ENCODE assay signal across 14 cellular contexts in genomic region chr22:33328789-33329296, GRCh38.
DNase-seq lines count a peak whose midpoint lies in the region; ATAC-seq and TF ChIP-seq lines count a peak whose summit lies in the region.
"Had no signal": no experiment of that assay in that cellular context is flagged by ENCODE, and none has a peak within 500 bp of the region (broad histone marks: within the 10 kb centered on the region; RNA-seq: fewer than 3 reads in every experiment).

No MANE protein-coding gene starts in this region.

- H3K27me3 Mint-ChIP-seq in HFFc6 (ENCODE audit: insufficient read depth): peaks cover 2% of the 10 kb centered on the region; the same call in 1 of the 2 replicates

- DNase-seq in AG04449 (ENCODE audit: low read depth, low spot score) (peak; percentile 2), HFFc6 (peak; percentile 46), astrocyte of the spinal cord (ENCODE audit: low read depth, low spot score) (peak; percentile 50), kidney tubule cell (ENCODE audit: low spot score) (peak; percentile 99), NCI-H748 treated with DMSO at 0.1 percent for 48 hours (lab: John Stamatoyannopoulos, UW) (no peak)
- no peak for DNase-seq in stimulated activated CD4-positive, alpha-beta T cell treated with anti-CD3 and anti-CD28 coated beads, Interleukin-12 subunit alpha, Interleukin-12 subunit beta, amount 100 ng/mL, for 4 hours
- DNase-seq: activated CD4-positive, alpha-beta T cell treated with anti-CD3 and anti-CD28 coated beads for 4 hours; activated naive CD4-positive, alpha-beta T cell treated with anti-CD3 and anti-CD28 coated beads, Interleukin-2, amount 50 U/mL, for 16 hours; GOT3; NCI-H2227 treated with DMSO at 0.1 percent for 48 hours; stimulated activated CD4-positive, alpha-beta T cell treated with anti-CD3 and anti-CD28 coated beads, Interleukin-2, amount 100 ng/mL, for 24 hours had no signal

- no peak overlapping the region for H3K4me3 Mint-ChIP-seq in HFFc6
- H3K4me3 Mint-ChIP-seq: neural crest cell had no signal

- no peak for ATAC-seq in GM18498 (IDR thresholded peaks at IDR 0.05; ENCODE audit: unreplicated experiment)
- no peak for ATAC-seq in HG03442 (IDR thresholded peaks at IDR 0.05; ENCODE audit: unreplicated experiment)

- H3K4me1 Mint-ChIP-seq in HFFc6 (ENCODE audit: low read depth): peaks cover 8% of the 10 kb centered on the region; the same call in 1 of the 2 replicates
- H3K4me1 Mint-ChIP-seq: neural crest cell had no signal

- CTCF ChIA-PET in AG04449 (lab: Yijun Ruan, JAX): interaction anchor here (0.7 kb wide), 1 partner anchor 190 kb away, joined by 3 read pairs; no protein-coding TSS in a partner anchor

- peaks cover 32% of the 10 kb centered on the region for H3K9me3 Mint-ChIP-seq in HFFc6
- H3K9me3 Mint-ChIP-seq: neural crest cell had no signal

- in situ Hi-C loops in astrocyte of the spinal cord (cut with HindIII; ENCODE audit: low sequenced_read_pairs): no loop called here

- peaks cover 7% of the 10 kb centered on the region; the same call in 1 of the 2 replicates for H3K36me3 Mint-ChIP-seq in HFFc6 (ENCODE audit: low read depth)

- H3K4me3 ChIP-seq in AG04449 (ENCODE audit: low read depth, low read length): no peak overlapping the region
- no peak overlapping the region for H3K4me3 ChIP-seq in astrocyte of the spinal cord (ENCODE audit: low read depth, low read length)

- H3K27ac Mint-ChIP-seq in HFFc6: no peak overlapping the region

- POLR2A ChIA-PET in AG04449 (lab: Yijun Ruan, JAX): no interaction called here

- no peak for TF ChIP-seq CTCF in AG04449 (IDR thresholded peaks at IDR 0.05; ENCODE audit: insufficient read depth, low read length, missing control alignments)
- no peak for TF ChIP-seq CTCF in HFFc6 (IDR thresholded peaks at IDR 0.05)
- TF ChIP-seq CTCF in astrocyte of the spinal cord (IDR thresholded peaks at IDR 0.05; ENCODE audit: low read depth, low read length): no peak

Comparison
In these comparisons a context has a peak if more than half of its experiments do, and no peak if none do; other contexts are left out.
1. DNase-seq: peak in AG04449 (single experiment), HFFc6 (single experiment), astrocyte of the spinal cord (single experiment) and kidney tubule cell (single experiment); none in NCI-H748 treated with DMSO at 0.1 percent for 48 hours (single experiment) and stimulated activated CD4-positive, alpha-beta T cell treated with anti-CD3 and anti-CD28 coated beads, Interleukin-12 subunit alpha, Interleukin-12 subunit beta, amount 100 ng/mL, for 4 hours (single experiment).